Comparison of ENCODE assay signal across 1 cellular context in genomic region chr9:2798423-2798822, GRCh38.
TF ChIP-seq lines count a peak whose summit lies in the region.

No MANE protein-coding gene starts in this region.

TF ChIP-seq in IMR-90, 13 proteins besides CTCF, POLR2A, EP300 and RAD21:
- TF ChIP-seq CEBPB (IDR thresholded peaks at IDR 0.05; ENCODE audit: low read depth, low read length) (no peak), CHD1 (IDR thresholded peaks at IDR 0.05; ENCODE audit: low read depth, low read length) (no peak), RCOR1 (IDR thresholded peaks at IDR 0.05; ENCODE audit: insufficient replicate concordance, low read length) (no peak), RFX5 (IDR thresholded peaks at IDR 0.05; ENCODE audit: low read depth, low read length) (no peak), FOS (IDR thresholded peaks at IDR 0.05; ENCODE audit: low read depth, low read length) (no peak), ELK1 (IDR thresholded peaks at IDR 0.05; ENCODE audit: borderline replicate concordance, low read depth, low read length) (no peak), BHLHE40 (IDR thresholded peaks at IDR 0.05; ENCODE audit: low read depth, low read length) (no peak), MAFK (IDR thresholded peaks at IDR 0.05; ENCODE audit: low read depth, low read length) (no peak), SMC3 (IDR thresholded peaks at IDR 0.05; ENCODE audit: low read depth, low read length) (no peak), MXI1 (IDR thresholded peaks at IDR 0.05; ENCODE audit: borderline replicate concordance, low read depth, low read length) (no peak), MAZ (IDR thresholded peaks at IDR 0.05; ENCODE audit: borderline replicate concordance, low read depth, low read length) (no peak)
TF ChIP-seq in IMR-90: peak in this region for 0.
